1 cellular context compared by ENCODE assay signal in the genomic region with DNA sequence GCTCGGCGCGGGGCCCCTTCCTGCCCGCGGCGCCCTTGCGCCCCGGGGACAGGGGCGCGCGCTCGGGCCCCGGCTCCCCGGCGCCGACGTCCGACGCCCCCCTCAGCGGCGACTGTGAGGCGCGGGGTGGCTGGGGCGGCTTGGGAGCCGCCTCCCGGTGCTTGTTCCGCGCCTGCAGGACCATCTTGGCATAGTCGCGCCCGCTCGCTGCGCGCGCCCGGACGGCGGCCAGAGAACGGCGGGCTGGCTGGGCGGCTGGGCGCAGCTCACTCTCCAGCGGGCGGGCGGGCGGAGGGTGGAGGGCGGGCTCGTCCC.
TF ChIP-seq lines count a peak whose summit lies in the region.

A gene (minus strand): TSS at position 275 of the 315 bp plus-strand sequence. CDS start 91 bp downstream, at position 184.

TF ChIP-seq in HEK293, 187 proteins besides CTCF, POLR2A, EP300 and RAD21 (continued from another document):
- TF ChIP-seq, protein P1, sequence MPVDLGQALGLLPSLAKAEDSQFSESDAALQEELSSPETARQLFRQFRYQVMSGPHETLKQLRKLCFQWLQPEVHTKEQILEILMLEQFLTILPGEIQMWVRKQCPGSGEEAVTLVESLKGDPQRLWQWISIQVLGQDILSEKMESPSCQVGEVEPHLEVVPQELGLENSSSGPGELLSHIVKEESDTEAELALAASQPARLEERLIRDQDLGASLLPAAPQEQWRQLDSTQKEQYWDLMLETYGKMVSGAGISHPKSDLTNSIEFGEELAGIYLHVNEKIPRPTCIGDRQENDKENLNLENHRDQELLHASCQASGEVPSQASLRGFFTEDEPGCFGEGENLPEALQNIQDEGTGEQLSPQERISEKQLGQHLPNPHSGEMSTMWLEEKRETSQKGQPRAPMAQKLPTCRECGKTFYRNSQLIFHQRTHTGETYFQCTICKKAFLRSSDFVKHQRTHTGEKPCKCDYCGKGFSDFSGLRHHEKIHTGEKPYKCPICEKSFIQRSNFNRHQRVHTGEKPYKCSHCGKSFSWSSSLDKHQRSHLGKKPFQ (tag by site-specific recombination; IDR thresholded peaks at IDR 0.05) = no peak
- TF ChIP-seq, protein P2, sequence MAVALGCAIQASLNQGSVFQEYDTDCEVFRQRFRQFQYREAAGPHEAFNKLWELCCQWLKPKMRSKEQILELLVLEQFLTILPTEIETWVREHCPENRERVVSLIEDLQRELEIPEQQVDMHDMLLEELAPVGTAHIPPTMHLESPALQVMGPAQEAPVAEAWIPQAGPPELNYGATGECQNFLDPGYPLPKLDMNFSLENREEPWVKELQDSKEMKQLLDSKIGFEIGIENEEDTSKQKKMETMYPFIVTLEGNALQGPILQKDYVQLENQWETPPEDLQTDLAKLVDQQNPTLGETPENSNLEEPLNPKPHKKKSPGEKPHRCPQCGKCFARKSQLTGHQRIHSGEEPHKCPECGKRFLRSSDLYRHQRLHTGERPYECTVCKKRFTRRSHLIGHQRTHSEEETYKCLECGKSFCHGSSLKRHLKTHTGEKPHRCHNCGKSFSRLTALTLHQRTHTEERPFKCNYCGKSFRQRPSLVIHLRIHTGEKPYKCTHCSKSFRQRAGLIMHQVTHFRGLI (tag by site-specific recombination; IDR thresholded peaks at IDR 0.05) = peak; percentile 71; the same call in 1 of the 2 replicates
- TF ChIP-seq SP2 (tag by site-specific recombination; IDR thresholded peaks at IDR 0.05) (no peak), ZNF555 (tag by site-specific recombination; conservative IDR thresholded peaks at IDR 0.05) (no peak), ZSCAN30 (tag by site-specific recombination; IDR thresholded peaks at IDR 0.05) (0 out of 2 replicates have a peak, but pooled peaks have one; percentile 57)
